Comparison of ENCODE assay signal across 16 cellular contexts in genomic region chr4:103158760-103159159, GRCh38. TPM values are rescaled to one million over a fixed set of nuclear protein-coding genes. Genes with fewer than 3 reads are reported as not detected.
"Had no signal": no experiment of that assay in that cellular context is flagged by ENCODE, and none has a peak within 500 bp of the region (broad histone marks: within the 10 kb centered on the region; RNA-seq: fewer than 3 reads in every experiment).

No MANE protein-coding gene starts in this region.

- DNase-seq: activated CD4-positive, alpha-beta T cell treated with anti-CD3 and anti-CD28 coated beads for 1 hour; activated CD8-positive, alpha-beta memory T cell treated with anti-CD3 and anti-CD28 coated beads, Interleukin-2, amount 50 U/mL, for 4 hours; activated CD8-positive, alpha-beta T cell treated with anti-CD3 and anti-CD28 coated beads for 36 hours; activated T-cell treated with anti-CD3 and anti-CD28 coated beads, Interleukin-2, amount 50 U/mL, for 48 hours; foreskin melanocyte; heart left ventricle; immature natural killer cell; mesendoderm; natural killer cell; T-helper 9 cell; thyroid gland; uterus had no signal

- H3K4me1 Mint-ChIP-seq: immature natural killer cell; natural killer cell; stimulated activated memory B cell treated with anti-CD40 and anti-IgM and Interleukin-4, amounts not matched to agents 10 μg/mL and 1 μg/mL and 100 μg/mL, for 72 hours had no signal

- H3K36me3 ChIP-seq: ascending aorta, esophagus muscularis mucosa, heart left ventricle, thyroid gland, uterus had no signal

- H3K27ac ChIP-seq: ascending aorta, esophagus muscularis mucosa, heart left ventricle, thyroid gland, uterus, VCaP had no signal

- H3K27me3 Mint-ChIP-seq: activated CD8-positive, alpha-beta T cell treated with anti-CD3 and anti-CD28 coated beads for 36 hours; stimulated activated memory B cell treated with anti-CD40 and anti-IgM and Interleukin-4, amounts not matched to agents 10 μg/mL and 1 μg/mL and 100 μg/mL, for 72 hours had no signal

- H3K9me3 Mint-ChIP-seq: immature natural killer cell, natural killer cell had no signal

- H3K27me3 ChIP-seq: ascending aorta, esophagus muscularis mucosa, heart left ventricle, thyroid gland, uterus had no signal

- H3K4me3 ChIP-seq: ascending aorta, esophagus muscularis mucosa, heart left ventricle, thyroid gland, uterus had no signal

- H3K4me3 Mint-ChIP-seq: activated CD8-positive, alpha-beta T cell treated with anti-CD3 and anti-CD28 coated beads for 36 hours; immature natural killer cell; natural killer cell; stimulated activated memory B cell treated with anti-CD40 and anti-IgM and Interleukin-4, amounts not matched to agents 10 μg/mL and 1 μg/mL and 100 μg/mL, for 72 hours had no signal

- H3K4me1 ChIP-seq: ascending aorta, esophagus muscularis mucosa, heart left ventricle, thyroid gland, uterus had no signal

- H3K9me3 ChIP-seq: ascending aorta, esophagus muscularis mucosa, thyroid gland, uterus had no signal

- H3K27ac Mint-ChIP-seq: activated CD8-positive, alpha-beta T cell treated with anti-CD3 and anti-CD28 coated beads for 36 hours; immature natural killer cell; natural killer cell; stimulated activated memory B cell treated with anti-CD40 and anti-IgM and Interleukin-4, amounts not matched to agents 10 μg/mL and 1 μg/mL and 100 μg/mL, for 72 hours had no signal

- ATAC-seq: activated CD8-positive, alpha-beta T cell treated with anti-CD3 and anti-CD28 coated beads for 36 hours; heart left ventricle; natural killer cell; stimulated activated memory B cell treated with anti-CD40 and anti-IgM and Interleukin-4, amounts not matched to agents 10 μg/mL and 1 μg/mL and 100 μg/mL, for 72 hours had no signal

RNA-seq across cellular contexts. Expression of gene CENPE, which starts 39.4 kb away (rescaled TPM):
- total RNA-seq: ascending aorta had no signal
